8 cellular contexts compared by ENCODE assay signal in the genomic region with DNA sequence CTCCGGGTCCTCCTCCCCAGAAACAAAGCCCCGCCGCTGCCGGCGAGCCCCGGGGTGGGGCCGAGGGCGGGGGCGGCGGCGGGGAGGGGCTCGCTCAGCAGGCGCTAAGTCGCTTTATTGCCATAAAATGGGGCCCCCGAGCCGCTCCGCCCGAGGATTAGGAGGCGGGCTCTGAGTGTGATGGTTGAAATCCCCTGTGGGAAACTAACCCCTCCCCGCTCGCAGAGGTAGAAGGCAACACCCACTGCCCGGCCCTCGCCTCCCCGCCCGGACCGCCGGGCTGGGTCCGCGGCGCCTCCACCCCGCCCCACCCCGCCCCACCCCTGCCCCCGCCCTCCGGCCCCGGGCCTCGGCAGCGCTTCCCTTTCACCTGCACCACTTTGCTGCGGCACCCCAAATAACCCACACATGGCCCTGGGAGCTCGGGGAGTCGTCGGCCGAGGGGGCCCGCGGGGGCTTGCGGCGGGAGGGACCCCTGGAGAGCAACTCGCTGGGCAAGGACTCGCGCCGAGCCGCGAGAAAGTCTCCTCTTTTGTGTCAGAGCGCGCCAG. TPM values are rescaled to one million over a fixed set of nuclear protein-coding genes. Genes with fewer than 3 reads are reported as not detected.
DNase-seq lines count a peak whose midpoint lies in the region; ATAC-seq and TF ChIP-seq lines count a peak whose summit lies in the region.

TSS of gene KLF12 (minus strand) at position 179 of the 551 bp plus-strand sequence.

- H3K9me2 ChIP-seq in PC-3 (replicated peaks; ENCODE audit: low read length) = no peaks in the 10 kb centered on the region

- peak within 1 kb of the TSS; percentile 98 for H3K4me3 ChIP-seq in PC-3 (ENCODE audit: low read length)
- peak within 1 kb of the TSS; percentile 65 to 90 (median 76) for H3K4me3 ChIP-seq in esophagus squamous epithelium
- H3K4me3 ChIP-seq in naive thymus-derived CD4-positive, alpha-beta T cell (ENCODE audit: low read length) = peak within 1 kb of the TSS; percentile 86

- TF ChIP-seq POLR2A in esophagus squamous epithelium (IDR thresholded peaks at IDR 0.05) = peak in 1 of 4 donors; percentile 50

- peaks cover 0 to 9% (median 0%) of the 10 kb centered on the region in 5 donors for H3K27me3 Mint-ChIP-seq in naive thymus-derived CD4-positive, alpha-beta T cell
- H3K27me3 Mint-ChIP-seq in stimulated activated memory B cell treated with anti-CD40 and anti-IgM and Interleukin-4, amounts not matched to agents 10 μg/mL and 1 μg/mL and 100 μg/mL, for 72 hours = no peaks in the 10 kb centered on the region

- no CpG with 5 or more reads among the region's 54 CpGs for WGBS in esophagus squamous epithelium, 2 donors

- H4K20me1 ChIP-seq in PC-3 (ENCODE audit: low read length) = no peaks in the 10 kb centered on the region; the same call in 1 of the 2 replicates

- H3K4me2 ChIP-seq in PC-3 (ENCODE audit: low read length) = peak within 1 kb of the TSS; percentile 100

- POLR2A ChIA-PET in PC-3 (lab: Charles Lee; ENCODE audit: unreplicated experiment) = interaction anchor here (0.7 kb wide), 1 partner anchor 323 kb away, joined by 4 read pairs; no protein-coding TSS in a partner anchor
- POLR2A ChIA-PET in naive thymus-derived CD4-positive, alpha-beta T cell (lab: Charles Lee) = interaction anchor here (0.6 to 8.0 kb wide), 22 partner anchors 42 to 377 kb away, joined by 3 to 122 read pairs (median 6); no protein-coding TSS in a partner anchor

- no peaks in the 10 kb centered on the region for H3K27me3 ChIP-seq in PC-3 (ENCODE audit: low read length)
- peaks cover 0 to 13% (median 0%) of the 10 kb centered on the region in 4 donors for H3K27me3 ChIP-seq in esophagus squamous epithelium
- no peaks in the 10 kb centered on the region for H3K27me3 ChIP-seq in naive thymus-derived CD4-positive, alpha-beta T cell (ENCODE audit: control insufficient read depth in 2 of 2, insufficient read depth in 2 of 2, low read length in 2 of 2)

- H3K9me3 ChIP-seq in PC-3 (ENCODE audit: low read length) (no peaks in the 10 kb centered on the region), esophagus squamous epithelium (no peaks in the 10 kb centered on the region)
- no peaks in the 10 kb centered on the region for H3K9me3 ChIP-seq in naive thymus-derived CD4-positive, alpha-beta T cell (ENCODE audit: control insufficient read depth in 2 of 3, low read length in 3 of 3)

- no peaks in the 10 kb centered on the region for H3K36me3 ChIP-seq in PC-3 (ENCODE audit: low read depth, low read length)
- no peaks in the 10 kb centered on the region for H3K36me3 ChIP-seq in esophagus squamous epithelium
- peaks cover 0 to 6% (median 0%) of the 10 kb centered on the region in 3 experiments for H3K36me3 ChIP-seq in naive thymus-derived CD4-positive, alpha-beta T cell (ENCODE audit: control insufficient read depth in 2 of 3, insufficient read depth in 3 of 3, low read length in 3 of 3)

- peaks cover 0 to 5% (median 0%) of the 10 kb centered on the region in 11 donors for H3K9me3 Mint-ChIP-seq in naive thymus-derived CD4-positive, alpha-beta T cell
- no peaks in the 10 kb centered on the region for H3K9me3 Mint-ChIP-seq in stimulated activated memory B cell treated with anti-CD40 and anti-IgM and Interleukin-4, amounts not matched to agents 10 μg/mL and 1 μg/mL and 100 μg/mL, for 72 hours

- H3K36me3 Mint-ChIP-seq in naive thymus-derived CD4-positive, alpha-beta T cell = peaks cover 0 to 6% (median 0%) of the 10 kb centered on the region in 5 donors
- no peaks in the 10 kb centered on the region for H3K36me3 Mint-ChIP-seq in stimulated activated memory B cell treated with anti-CD40 and anti-IgM and Interleukin-4, amounts not matched to agents 10 μg/mL and 1 μg/mL and 100 μg/mL, for 72 hours

- peak within 1 kb of the TSS; percentile 98 for H2AFZ ChIP-seq in PC-3 (ENCODE audit: low read length)

- H3K9ac ChIP-seq in PC-3 (ENCODE audit: low read length) = peak within 1 kb of the TSS; percentile 89

- peak within 1 kb of the TSS; percentile 97 to 100 (median 99) for H3K27ac Mint-ChIP-seq in naive thymus-derived CD4-positive, alpha-beta T cell
- no peak within 1 kb of the TSS for H3K27ac Mint-ChIP-seq in stimulated activated memory B cell treated with anti-CD40 and anti-IgM and Interleukin-4, amounts not matched to agents 10 μg/mL and 1 μg/mL and 100 μg/mL, for 72 hours

- H3F3A ChIP-seq in PC-3 (ENCODE audit: low read length, unreplicated experiment) = no peaks in the 10 kb centered on the region

- no peak for TF ChIP-seq CTCF in PC-3 (conservative IDR thresholded peaks at IDR 0.05; ENCODE audit: low read depth, low read length)
- no peak for TF ChIP-seq CTCF in esophagus squamous epithelium (IDR thresholded peaks at IDR 0.05)

- peak within 1 kb of the TSS in 8 of 10 donors; percentile 92 to 100 (median 97) for H3K4me3 Mint-ChIP-seq in naive thymus-derived CD4-positive, alpha-beta T cell
- peak within 1 kb of the TSS; percentile 87 for H3K4me3 Mint-ChIP-seq in stimulated activated memory B cell treated with anti-CD40 and anti-IgM and Interleukin-4, amounts not matched to agents 10 μg/mL and 1 μg/mL and 100 μg/mL, for 72 hours

- intact Hi-C loops in PC-3 (cut with micrococcal nuclease) = loop anchor here (2.0 to 10.0 kb wide), 3 partner anchors 186 to 1123 kb away; no protein-coding TSS in a partner anchor
- intact Hi-C loops in esophagus squamous epithelium (cut with DNase I) = loop anchor here (10.0 kb wide), 1 partner anchor 300 kb away; no protein-coding TSS in a partner anchor
- intact Hi-C loops in naive thymus-derived CD4-positive, alpha-beta T cell (cut with micrococcal nuclease) = loop anchor here (1.0 to 5.0 kb wide), 9 partner anchors 60 to 1415 kb away; partner anchors contain the start of genes DIS3 (in 1 of the 2), KLF5 (in 1 of the 2), PIBF1 (in 1 of the 2) and UCHL3 (in 1 of the 2)

- H3K27ac ChIP-seq in PC-3 (ENCODE audit: low read length) (peak within 1 kb of the TSS; percentile 65), esophagus squamous epithelium (peak within 1 kb of the TSS; percentile 73 to 95 (median 90))
- peak within 1 kb of the TSS; percentile 98 for H3K27ac ChIP-seq in naive thymus-derived CD4-positive, alpha-beta T cell (ENCODE audit: low read depth, low read length)

- H3K4me1 Mint-ChIP-seq in naive thymus-derived CD4-positive, alpha-beta T cell = peaks cover 15 to 36% (median 31%) of the 10 kb centered on the region in 7 donors
- H3K4me1 Mint-ChIP-seq in stimulated activated memory B cell treated with anti-CD40 and anti-IgM and Interleukin-4, amounts not matched to agents 10 μg/mL and 1 μg/mL and 100 μg/mL, for 72 hours = peaks cover 32% of the 10 kb centered on the region

- no TSS peak for BruUV-seq in PC-3 (replicated peaks; lab: Mats Ljungman, UMichigan)

- peaks cover 37% of the 10 kb centered on the region for H3K4me1 ChIP-seq in PC-3 (ENCODE audit: insufficient read depth, low read length)
- peaks cover 0 to 70% (median 9%) of the 10 kb centered on the region in 3 donors for H3K4me1 ChIP-seq in esophagus squamous epithelium
- peaks cover 18 to 36% of the 10 kb centered on the region in 2 donors for H3K4me1 ChIP-seq in naive thymus-derived CD4-positive, alpha-beta T cell (ENCODE audit: control insufficient read depth in 2 of 2, insufficient read depth in 2 of 2, low read length in 2 of 2)

- H3K79me2 ChIP-seq in PC-3 (ENCODE audit: low read length) = peaks cover 46% of the 10 kb centered on the region

- DNase-seq in DMS 273 treated with DMSO at 0.1 percent for 48 hours (lab: John Stamatoyannopoulos, UW) = peak; percentile 72
- peak; percentile 70 for DNase-seq in HuH-7.5 (ENCODE audit: low spot score)
- peak; percentile 81 for DNase-seq in PC-3
- peak; percentile 92 for DNase-seq in activated T-cell treated with anti-CD3 and anti-CD28 coated beads, Interleukin-2, amount 50 U/mL, for 1 hour
- DNase-seq in esophagus squamous epithelium (lab: John Stamatoyannopoulos, UW) = peak; percentile 72
- DNase-seq in naive thymus-derived CD4-positive, alpha-beta T cell = peak; percentile 76 to 95 (median 88)

- ATAC-seq in GM21528 (IDR thresholded peaks at IDR 0.05; ENCODE audit: low FRiP score, unreplicated experiment) = peak; percentile 74
- ATAC-seq in PC-3 = peak; percentile 66
- ATAC-seq in naive thymus-derived CD4-positive, alpha-beta T cell = peak; percentile 78
- ATAC-seq in stimulated activated memory B cell treated with anti-CD40 and anti-IgM and Interleukin-4, amounts not matched to agents 10 μg/mL and 1 μg/mL and 100 μg/mL, for 72 hours = peak; percentile 87

- CTCF ChIA-PET in PC-3 (lab: Charles Lee) = no interaction called here
- CTCF ChIA-PET in naive thymus-derived CD4-positive, alpha-beta T cell (lab: Charles Lee) = interaction anchor here (5.9 kb wide), 1 partner anchor 152 kb away, joined by 73 read pairs; no protein-coding TSS in a partner anchor

RNA-seq across cellular contexts. Expression of gene KLF12, which starts in this region (rescaled TPM):
- total RNA-seq in PC-3 (2014; rRNA removed) (5.0 and 6.4 TPM in 2 replicates), esophagus squamous epithelium (1 to 10 TPM in 3 of 4 donors, under 1 TPM in 1; 0.64 to 4.0 (median 1.4) TPM)
- 10 to 100 TPM; 34.0 to 86.9 (median 81.9) TPM for total RNA-seq in naive thymus-derived CD4-positive, alpha-beta T cell
- 10 to 100 TPM; 19.9 to 24.8 TPM for polyA plus RNA-seq in naive thymus-derived CD4-positive, alpha-beta T cell

Comparison
In these comparisons a context has a peak if more than half of its experiments do, and no peak if none do; other contexts are left out.
1. Peak in every context shown above with its lines: DNase-seq, ATAC-seq, H3K4me3 ChIP-seq and H3K27ac ChIP-seq.